21 cellular contexts compared by ENCODE assay signal in the genomic region with DNA sequence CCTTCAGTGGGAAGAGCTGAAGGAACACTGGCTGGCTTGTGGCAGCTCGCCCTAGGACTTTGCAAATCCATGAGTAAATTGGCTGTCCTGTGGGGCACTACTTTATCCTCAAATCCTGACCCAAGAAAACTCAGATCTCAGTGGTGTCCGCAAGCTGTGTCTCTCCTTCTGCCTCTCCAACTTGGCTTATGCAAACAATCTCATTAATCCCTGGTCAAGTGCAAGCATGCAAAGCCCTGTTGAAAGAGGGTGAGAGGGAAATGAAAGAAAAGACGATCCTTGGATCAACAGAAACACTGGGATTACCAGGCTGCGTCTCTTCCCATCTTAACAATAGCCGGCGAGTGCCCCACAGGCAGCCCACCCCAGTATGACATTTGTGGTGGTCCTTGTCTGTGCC.
"Had no signal": no experiment of that assay in that cellular context is flagged by ENCODE, and none has a peak within 500 bp of the region (broad histone marks: within the 10 kb centered on the region; RNA-seq: fewer than 3 reads in every experiment).

No MANE protein-coding gene starts in this region.

- ATAC-seq: activated CD4-positive, CD25-positive, alpha-beta regulatory T cell treated with anti-CD3 and anti-CD28 coated beads, Interleukin-2, amount 50 U/mL, for 24 hours; activated T-cell treated with anti-CD3 and anti-CD28 coated beads, Interleukin-2, amount 50 U/mL, for 72 hours; left lobe of liver; natural killer cell; stimulated activated naive CD8-positive, alpha-beta T cell treated with anti-CD3 and anti-CD28 coated beads, Interleukin-15, Interleukin-2, amounts not matched to agents 100 U/mL and 50 U/mL, for 24 hours; T-cell had no signal

- H3K4me3 ChIP-seq: lung, right atrium auricular region, spleen, tibial nerve had no signal

- H3K9me3 ChIP-seq: right atrium auricular region had no signal

- H3K4me1 ChIP-seq: right atrium auricular region, spleen, tibial nerve had no signal

- DNase-seq: activated CD4-positive, alpha-beta memory T cell treated with anti-CD3 and anti-CD28 coated beads, Interleukin-2, amount 10 ng/mL, durations not matched to agents 7 days and 5 days; activated CD4-positive, alpha-beta T cell treated with anti-CD3 and anti-CD28 coated beads, Interleukin-2, amount 10 ng/mL, durations not matched to agents 24 days and 14 days; activated effector memory CD4-positive, alpha-beta T cell treated with Interleukin-2 at 50 U/mL for 16 hours; activated naive CD4-positive, alpha-beta T cell treated with anti-CD3 and anti-CD28 coated beads for 36 hours; activated naive CD8-positive, alpha-beta T cell treated with anti-CD3 and anti-CD28 coated beads, Interleukin-2, amount 10 ng/mL, durations not matched to agents 7 days and 5 days; activated T-cell treated with anti-CD3 and anti-CD28 coated beads, Interleukin-2, amount 50 U/mL, for 72 hours; amniotic stem cell; cerebellar nuclear complex; effector CD4-positive, alpha-beta T cell; natural killer cell; spleen; stimulated activated CD4-positive, alpha-beta T cell treated with anti-CD3 and anti-CD28 coated beads, Interleukin-4, amount 100 ng/mL, for 4 hours; stimulated activated naive CD8-positive, alpha-beta T cell treated with anti-CD3 and anti-CD28 coated beads, Interleukin-15, Interleukin-2, amounts not matched to agents 100 U/mL and 50 U/mL, for 24 hours; substantia nigra; T-cell had no signal

- H3K27me3 ChIP-seq: right atrium auricular region, spleen, tibial nerve had no signal

- H3K36me3 ChIP-seq: right atrium auricular region, spleen, tibial nerve had no signal

- H3K27ac ChIP-seq: right atrium auricular region, spleen, tibial nerve, VCaP had no signal
